1 cellular context compared by ENCODE assay signal in genomic region chr14:30681752-30682355, GRCh38.
TF ChIP-seq lines count a peak whose summit lies in the region.

No MANE protein-coding gene starts in this region.

TF ChIP-seq in GM12878, 131 proteins besides CTCF, POLR2A, EP300 and RAD21 (continued from another document):
- TF ChIP-seq ASH2L (IDR thresholded peaks at IDR 0.05; ENCODE audit: borderline replicate concordance, low read depth) (no peak), SP1 (IDR thresholded peaks at IDR 0.05; ENCODE audit: low read depth, low read length) (no peak), DPF2 (IDR thresholded peaks at IDR 0.05) (no peak), ZBTB33 (IDR thresholded peaks at IDR 0.05) (no peak), ZNF274 (IDR thresholded peaks at IDR 0.05; ENCODE audit: insufficient read depth, insufficient read length) (no peak), EED (IDR thresholded peaks at IDR 0.05; ENCODE audit: low read depth) (no peak), MEF2A (IDR thresholded peaks at IDR 0.05; ENCODE audit: insufficient read depth, low read depth, low read length) (no peak), IKZF2 (IDR thresholded peaks at IDR 0.05) (no peak), SMARCA5 (IDR thresholded peaks at IDR 0.05) (no peak), ZNF24 (IDR thresholded peaks at IDR 0.05) (no peak), LARP7 (IDR thresholded peaks at IDR 0.05) (no peak)
